ENCODE assay signal across 8 cellular contexts in the genomic region with DNA sequence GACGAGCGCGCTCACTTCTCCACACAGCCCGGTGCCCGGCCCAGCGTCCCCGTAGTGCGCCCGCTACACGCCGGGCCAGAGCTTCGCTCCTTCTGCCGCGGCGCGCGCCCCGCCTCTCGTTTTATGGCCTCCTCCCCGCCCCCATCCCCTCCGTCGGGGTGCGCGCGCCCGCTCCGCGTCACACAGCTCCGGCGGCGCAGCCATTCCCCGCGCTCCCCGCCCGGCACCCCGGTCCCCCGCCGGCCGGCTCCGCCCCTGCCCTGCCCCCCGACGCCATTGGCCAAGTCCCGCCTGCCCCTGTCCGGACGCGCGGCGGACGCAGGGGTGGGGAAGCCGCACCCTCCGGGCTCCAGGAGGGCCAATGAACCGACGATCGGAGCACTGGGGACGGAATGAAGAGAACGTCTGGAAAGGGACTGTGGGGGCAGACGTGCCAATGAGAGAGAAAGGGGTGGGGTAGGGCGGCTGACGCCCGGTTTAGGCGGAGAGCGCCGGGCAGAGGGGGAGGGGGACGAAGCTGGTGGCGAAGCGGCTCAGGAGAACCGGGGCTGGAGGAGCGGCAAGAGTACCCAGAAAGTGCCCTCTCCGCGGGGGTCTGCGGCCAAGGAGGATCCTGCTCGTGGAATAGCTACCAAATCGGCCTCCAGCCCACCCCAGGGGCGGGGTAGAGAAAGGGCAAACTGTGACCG. TPM values are rescaled to one million over a fixed set of nuclear protein-coding genes. Genes with fewer than 3 reads are reported as not detected.
DNase-seq lines count a peak whose midpoint lies in the region; ATAC-seq and TF ChIP-seq lines count a peak whose summit lies in the region.

Gene TOB1 (minus strand): TSS at position 94 of the 689 bp plus-strand sequence. CDS start 2,337 bp downstream, outside the sequence.

- intact Hi-C loops in testis (cut with DNase I; ENCODE audit: low total_unique reads) = loop anchor here (5.0 kb wide), 1 partner anchor 86 kb away; no protein-coding TSS in a partner anchor

- no peaks in the 10 kb centered on the region for H3K27me3 Mint-ChIP-seq in activated naive CD4-positive, alpha-beta T cell treated with anti-CD3 and anti-CD28 coated beads, Interleukin-2, amount 50 U/mL, for 24 hours

- peaks cover 28% of the 10 kb centered on the region for H4K20me1 ChIP-seq in osteoblast (ENCODE audit: insufficient read depth, low read length)

- H3K4me1 Mint-ChIP-seq in activated naive CD4-positive, alpha-beta T cell treated with anti-CD3 and anti-CD28 coated beads, Interleukin-2, amount 50 U/mL, for 24 hours = peaks cover 57% of the 10 kb centered on the region

- DNase-seq in GM10248 (ENCODE audit: extremely low spot score) (peak; percentile 97), NCI-H1092 treated with DMSO at 0.1 percent for 48 hours (lab: John Stamatoyannopoulos, UW) (peak; percentile 97), glomerular visceral epithelial cell (ENCODE audit: extremely low spot score) (peak; percentile 99), osteoblast (ENCODE audit: insufficient read length, low spot score, missing footprints) (peak; percentile 98), testis (peak; percentile 95)

- H3K9me3 ChIP-seq in osteoblast (ENCODE audit: low read depth, low read length) (no peaks in the 10 kb centered on the region), testis (no peaks in the 10 kb centered on the region)

- no peaks in the 10 kb centered on the region for H3K27me3 ChIP-seq in osteoblast (ENCODE audit: insufficient read depth, low read length)
- no peaks in the 10 kb centered on the region for H3K27me3 ChIP-seq in testis

- H3K4me2 ChIP-seq in osteoblast (ENCODE audit: insufficient read depth, low read length) = peak within 1 kb of the TSS; percentile 100

- H3K27ac ChIP-seq in osteoblast (ENCODE audit: low read depth, low read length) = peak within 1 kb of the TSS; percentile 97
- H3K27ac ChIP-seq in testis = peak within 1 kb of the TSS; percentile 99

- peak within 1 kb of the TSS; percentile 80 for H3K4me3 ChIP-seq in osteoblast (ENCODE audit: insufficient read depth, low read length)
- H3K4me3 ChIP-seq in testis = peak within 1 kb of the TSS; percentile 96 to 100

- H3K36me3 ChIP-seq in osteoblast (ENCODE audit: insufficient read depth, low read length) (peaks cover 20% of the 10 kb centered on the region), testis (ENCODE audit: low read depth, missing control alignments) (no peaks in the 10 kb centered on the region)

- WGBS in testis, 2 donors = 0 to 1% methylated on average over 31 to 75 of the region's 75 CpGs

- peak; percentile 94 for TF ChIP-seq POLR2A in testis (IDR thresholded peaks at IDR 0.05)

- peak within 1 kb of the TSS; percentile 98 for H3K27ac Mint-ChIP-seq in activated naive CD4-positive, alpha-beta T cell treated with anti-CD3 and anti-CD28 coated beads, Interleukin-2, amount 50 U/mL, for 24 hours

- no peaks in the 10 kb centered on the region for H3K9me3 Mint-ChIP-seq in activated naive CD4-positive, alpha-beta T cell treated with anti-CD3 and anti-CD28 coated beads, Interleukin-2, amount 50 U/mL, for 24 hours

- H3K36me3 Mint-ChIP-seq in activated naive CD4-positive, alpha-beta T cell treated with anti-CD3 and anti-CD28 coated beads, Interleukin-2, amount 50 U/mL, for 24 hours = peaks cover 4% of the 10 kb centered on the region

- POLR2A ChIA-PET in GM10248 (lab: Yijun Ruan, JAX) = interaction anchor here (0.6 to 2.8 kb wide), 49 partner anchors 11 to 736 kb away, joined by 3 to 37 read pairs (median 5); partner anchors contain the start of genes CACNA1G, LUC7L3, NME1 and SAMD14

- CTCF ChIA-PET in GM10248 (lab: Yijun Ruan, JAX) = interaction anchor here (0.7 to 8.1 kb wide), 12 partner anchors 11 to 469 kb away, joined by 3 to 127 read pairs (median 3); partner anchors contain the start of gene LRRC59

- peak within 1 kb of the TSS; percentile 99 for H2AFZ ChIP-seq in osteoblast (ENCODE audit: low read length)

- TF ChIP-seq CTCF in GM10248 (IDR thresholded peaks at IDR 0.05; ENCODE audit: control extremely low read depth, extremely low read depth, low read depth, missing control alignments) (no peak), osteoblast (IDR thresholded peaks at IDR 0.05; ENCODE audit: extremely low read depth, low read depth, low read length) (no peak), testis (IDR thresholded peaks at IDR 0.05) (no peak)

- peaks cover 35% of the 10 kb centered on the region for H3K79me2 ChIP-seq in osteoblast (ENCODE audit: insufficient read depth, low read length)

- ATAC-seq in HG02610 (IDR thresholded peaks at IDR 0.05; ENCODE audit: unreplicated experiment) (peak; percentile 75), SK-N-SH treated with all-trans-retinoic acid at 6 μM for 48 hours (peak; percentile 86)

- H3K4me3 Mint-ChIP-seq in activated naive CD4-positive, alpha-beta T cell treated with anti-CD3 and anti-CD28 coated beads, Interleukin-2, amount 50 U/mL, for 24 hours = peak within 1 kb of the TSS; percentile 99

- H3K4me1 ChIP-seq in osteoblast (ENCODE audit: insufficient read depth, low read length) (peaks cover 37% of the 10 kb centered on the region), testis (peaks cover 5% of the 10 kb centered on the region)

TF ChIP-seq in SK-N-SH treated with all-trans-retinoic acid at 6 μM for 48 hours, 23 proteins besides CTCF, POLR2A, EP300 and RAD21:
- TF ChIP-seq GLIS3 (CRISPR knock-in tag; IDR thresholded peaks at IDR 0.05) (peak; percentile 98), ESRRG (CRISPR knock-in tag; IDR thresholded peaks at IDR 0.05) (peak; percentile 95), RARB (CRISPR knock-in tag; IDR thresholded peaks at IDR 0.05) (0 out of 2 replicates have a peak, but pooled peaks have one; percentile 44), ZFP3 (CRISPR knock-in tag; IDR thresholded peaks at IDR 0.05) (peak; percentile 39; the same call in 1 of the 2 replicates), TOX (CRISPR knock-in tag; IDR thresholded peaks at IDR 0.05; ENCODE audit: borderline replicate concordance) (0 out of 2 replicates have a peak, but pooled peaks have one; percentile 47), CSDC2 (CRISPR knock-in tag; IDR thresholded peaks at IDR 0.05) (0 out of 2 replicates have a peak, but pooled peaks have one; percentile 19), ZC3H10 (CRISPR knock-in tag; IDR thresholded peaks at IDR 0.05) (peak; percentile 59; the same call in 1 of the 2 replicates), ZNF8 (CRISPR knock-in tag; IDR thresholded peaks at IDR 0.05) (no peak), BACH2 (CRISPR knock-in tag; IDR thresholded peaks at IDR 0.05; ENCODE audit: borderline replicate concordance) (no peak), ISL1 (CRISPR knock-in tag; IDR thresholded peaks at IDR 0.05) (no peak), SNAI2 (CRISPR knock-in tag; IDR thresholded peaks at IDR 0.05) (peak; percentile 64; the same call in 1 of the 2 replicates), CSRNP3 (CRISPR knock-in tag; IDR thresholded peaks at IDR 0.05) (peak; percentile 41; the same call in 1 of the 2 replicates)
- TF ChIP-seq, protein P1, sequence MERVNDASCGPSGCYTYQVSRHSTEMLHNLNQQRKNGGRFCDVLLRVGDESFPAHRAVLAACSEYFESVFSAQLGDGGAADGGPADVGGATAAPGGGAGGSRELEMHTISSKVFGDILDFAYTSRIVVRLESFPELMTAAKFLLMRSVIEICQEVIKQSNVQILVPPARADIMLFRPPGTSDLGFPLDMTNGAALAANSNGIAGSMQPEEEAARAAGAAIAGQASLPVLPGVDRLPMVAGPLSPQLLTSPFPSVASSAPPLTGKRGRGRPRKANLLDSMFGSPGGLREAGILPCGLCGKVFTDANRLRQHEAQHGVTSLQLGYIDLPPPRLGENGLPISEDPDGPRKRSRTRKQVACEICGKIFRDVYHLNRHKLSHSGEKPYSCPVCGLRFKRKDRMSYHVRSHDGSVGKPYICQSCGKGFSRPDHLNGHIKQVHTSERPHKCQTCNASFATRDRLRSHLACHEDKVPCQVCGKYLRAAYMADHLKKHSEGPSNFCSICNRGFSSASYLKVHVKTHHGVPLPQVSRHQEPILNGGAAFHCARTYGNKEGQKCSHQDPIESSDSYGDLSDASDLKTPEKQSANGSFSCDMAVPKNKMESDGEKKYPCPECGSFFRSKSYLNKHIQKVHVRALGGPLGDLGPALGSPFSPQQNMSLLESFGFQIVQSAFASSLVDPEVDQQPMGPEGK (CRISPR knock-in tag; IDR thresholded peaks at IDR 0.05; ENCODE audit: borderline replicate concordance) = peak; percentile 71

RNA-seq across cellular contexts. Expression of gene TOB1, which starts in this region (rescaled TPM):
- 18.8 and 21.5 TPM in 2 replicates for total RNA-seq in osteoblast
- 10 to 100 TPM; 18.4 to 26.1 TPM for total RNA-seq in testis
- polyA plus RNA-seq in testis (ENCODE audit: insufficient read depth, low read depth, low replicate concordance) = 42.8 TPM

Comparison
In these comparisons a context has a peak if more than half of its experiments do, and no peak if none do; other contexts are left out.
1. Peak in every context shown above with its lines: DNase-seq, ATAC-seq, H3K4me3 ChIP-seq and H3K27ac ChIP-seq.